Comparison of ENCODE assay signal across 14 cellular contexts in genomic region chr21:38290809-38291208, GRCh38. TPM values are rescaled to one million over a fixed set of nuclear protein-coding genes. Genes with fewer than 3 reads are reported as not detected.
"Had no signal": no experiment of that assay in that cellular context is flagged by ENCODE, and none has a peak within 500 bp of the region (broad histone marks: within the 10 kb centered on the region; RNA-seq: fewer than 3 reads in every experiment).

No MANE protein-coding gene starts in this region.

- H3K27ac Mint-ChIP-seq: activated naive CD8-positive, alpha-beta T cell; naive thymus-derived CD8-positive, alpha-beta T cell had no signal

- H3K4me3 ChIP-seq: gastrocnemius medialis, psoas muscle, right lobe of liver, testis had no signal

- H3K27ac ChIP-seq: gastrocnemius medialis, psoas muscle, right lobe of liver, testis had no signal

- H3K27me3 ChIP-seq: gastrocnemius medialis, right lobe of liver, testis had no signal

- H3K36me3 ChIP-seq: gastrocnemius medialis, right lobe of liver had no signal

- DNase-seq: activated T-cell treated with anti-CD3 and anti-CD28 coated beads, Interleukin-2, amount 50 U/mL, for 1 hour; amygdala; gastrocnemius medialis; naive thymus-derived CD8-positive, alpha-beta T cell; nucleus accumbens; psoas muscle; right lobe of liver; stimulated activated CD4-positive, alpha-beta T cell treated with anti-CD3 and anti-CD28 coated beads, Interleukin-4, amount 100 ng/mL, for 24 hours; stimulated activated naive CD8-positive, alpha-beta T cell treated with anti-CD3 and anti-CD28 coated beads, Interleukin-15, amount 100 ng/mL, for 72 hours; T-helper 2 cell; testis had no signal

- H3K27me3 Mint-ChIP-seq: stimulated activated naive CD8-positive, alpha-beta T cell treated with anti-CD3 and anti-CD28 coated beads, Interleukin-15, amount 100 ng/mL, for 72 hours had no signal

- H3K36me3 Mint-ChIP-seq: activated naive CD8-positive, alpha-beta T cell; naive thymus-derived CD8-positive, alpha-beta T cell had no signal

- H3K9me3 Mint-ChIP-seq: naive thymus-derived CD8-positive, alpha-beta T cell; stimulated activated naive CD8-positive, alpha-beta T cell treated with anti-CD3 and anti-CD28 coated beads, Interleukin-15, amount 100 ng/mL, for 72 hours had no signal

- H3K4me1 ChIP-seq: gastrocnemius medialis, psoas muscle, testis had no signal

- FAIRE-seq: bronchial epithelial cell had no signal

- H3K4me3 Mint-ChIP-seq: activated naive CD8-positive, alpha-beta T cell; naive thymus-derived CD8-positive, alpha-beta T cell; stimulated activated naive CD8-positive, alpha-beta T cell treated with anti-CD3 and anti-CD28 coated beads, Interleukin-15, amount 100 ng/mL, for 72 hours had no signal

- ATAC-seq: activated CD4-positive, CD25-positive, alpha-beta regulatory T cell treated with anti-CD3 and anti-CD28 coated beads, Interleukin-2, amount 50 U/mL, for 24 hours; gastrocnemius medialis; naive thymus-derived CD8-positive, alpha-beta T cell; psoas muscle; right lobe of liver; stimulated activated naive CD8-positive, alpha-beta T cell treated with anti-CD3 and anti-CD28 coated beads, Interleukin-15, amount 100 ng/mL, for 72 hours had no signal

- H3K9me3 ChIP-seq: gastrocnemius medialis, psoas muscle, right lobe of liver, testis had no signal

RNA-seq across cellular contexts. Expression of gene KCNJ15, which starts 34.0 kb away (rescaled TPM):
- total RNA-seq: naive thymus-derived CD8-positive, alpha-beta T cell had no signal
- polyA plus RNA-seq: naive thymus-derived CD8-positive, alpha-beta T cell had no signal
